10 cellular contexts compared by ENCODE assay signal in genomic region chr15:41596972-41597371, GRCh38.
"Had no signal": no experiment of that assay in that cellular context is flagged by ENCODE, and none has a peak within 500 bp of the region (broad histone marks: within the 10 kb centered on the region; RNA-seq: fewer than 3 reads in every experiment).

No MANE protein-coding gene starts in this region.

- ATAC-seq: HCT116 had no signal

- H3K9me3 ChIP-seq: HAP-1 had no signal

- H3K4me3 ChIP-seq: GM23248, HAP-1 had no signal

- H3K27ac ChIP-seq: GM23248, KMS-11 had no signal

- DNase-seq: GM23248, GOT3, H7, HFFc6, IMR-90, Karpas-422, KBM-7 had no signal

- H3K36me3 ChIP-seq: HAP-1 had no signal

- H3K4me1 ChIP-seq: HAP-1 had no signal
